ENCODE assay signal across 33 cellular contexts in genomic region chr11:59674291-59674690, GRCh38. TPM values are rescaled to one million over a fixed set of nuclear protein-coding genes. Genes with fewer than 3 reads are reported as not detected.
"Had no signal": no experiment of that assay in that cellular context is flagged by ENCODE, and none has a peak within 500 bp of the region (broad histone marks: within the 10 kb centered on the region; RNA-seq: fewer than 3 reads in every experiment).

No MANE protein-coding gene starts in this region.

- H3K27ac ChIP-seq: neutrophil, ovary, parathyroid adenoma, psoas muscle, skin epidermis, stomach, thoracic aorta, thyroid gland, tibial nerve, upper lobe of left lung, vagina had no signal

- H3K9ac ChIP-seq: parathyroid adenoma had no signal

- H3K4me1 ChIP-seq: parathyroid adenoma, psoas muscle had no signal

- H3K4me3 ChIP-seq: ovary, psoas muscle, skin epidermis, stomach, thoracic aorta, thyroid gland, tibial nerve, upper lobe of left lung, vagina had no signal

- H3K27me3 ChIP-seq: neutrophil, ovary, stomach, thyroid gland, tibial nerve, upper lobe of left lung, vagina had no signal

- H3K79me2 ChIP-seq: parathyroid adenoma had no signal

- DNase-seq: naive thymus-derived CD8-positive, alpha-beta T cell; nephron progenitor cell; nucleus accumbens; ovary; posterior cingulate gyrus; psoas muscle; right cardiac atrium; stimulated activated CD4-positive, alpha-beta T cell treated with anti-CD3 and anti-CD28 coated beads, Interleukin-15, amount 100 ng/mL, for 24 hours; stimulated activated CD4-positive, alpha-beta T cell treated with anti-CD3 and anti-CD28 coated beads, Interleukin-2, amount 100 ng/mL, for 24 hours; stimulated activated CD4-positive, alpha-beta T cell treated with anti-CD3 and anti-CD28 coated beads, Interleukin-2, amount 100 ng/mL, for 48 hours; stimulated activated CD4-positive, alpha-beta T cell treated with anti-CD3 and anti-CD28 coated beads, Interleukin-4, amount 100 ng/mL, for 24 hours; stimulated activated naive B cell treated with anti-CD40 and anti-IgM and Interleukin-4, amounts not matched to agents 10 μg/mL and 1 μg/mL and 100 μg/mL, for 72 hours; stimulated activated naive CD4-positive, alpha-beta T cell treated with Interleukin-2 at 50 U/mL for 16 hours; stomach; thyroid gland; trophoblast cell; upper lobe of left lung had no signal

- ATAC-seq: naive thymus-derived CD8-positive, alpha-beta T cell; natural killer cell treated with Interleukin-12 subunit alpha and Interleukin-12 subunit beta and Interleukin-15 and Interleukin-18, amount 100 ng/mL, for 72 hours; psoas muscle; right cardiac atrium; sciatic nerve; stimulated activated effector memory CD8-positive, alpha-beta T cell treated with anti-CD3 and anti-CD28 coated beads, Interleukin-12 subunit alpha, Interleukin-12 subunit beta, amount 100 ng/mL, for 72 hours; stimulated activated naive B cell treated with anti-CD40 and anti-IgM and Interleukin-4, amounts not matched to agents 10 μg/mL and 1 μg/mL and 100 μg/mL, for 72 hours had no signal

- H3K36me3 ChIP-seq: neutrophil, ovary, stomach, thoracic aorta, thyroid gland, tibial nerve, upper lobe of left lung, vagina had no signal

- H3K9me3 ChIP-seq: neutrophil, ovary, psoas muscle, stomach, thoracic aorta, thyroid gland, tibial nerve, upper lobe of left lung, vagina had no signal

- H2AFZ ChIP-seq: parathyroid adenoma had no signal

RNA-seq across cellular contexts. Expression of gene OR10V1, which starts 39.4 kb away (rescaled TPM):
- total RNA-seq: naive thymus-derived CD8-positive, alpha-beta T cell; natural killer cell treated with Interleukin-12 subunit alpha and Interleukin-12 subunit beta and Interleukin-15 and Interleukin-18, amount 100 ng/mL, for 72 hours; neural crest cell; omental fat pad; ovary; progenitor cell of endocrine pancreas; psoas muscle; renal cortical epithelial cell; right cardiac atrium; sciatic nerve; stomach; subcutaneous adipose tissue; temporal lobe; thoracic aorta; thyroid gland; tibial nerve; upper lobe of left lung; ureter; vagina had no signal
- polyA plus RNA-seq: naive thymus-derived CD8-positive, alpha-beta T cell; ovary; psoas muscle; right cardiac atrium; stomach had no signal
